1 cellular context compared by ENCODE assay signal in the genomic region with DNA sequence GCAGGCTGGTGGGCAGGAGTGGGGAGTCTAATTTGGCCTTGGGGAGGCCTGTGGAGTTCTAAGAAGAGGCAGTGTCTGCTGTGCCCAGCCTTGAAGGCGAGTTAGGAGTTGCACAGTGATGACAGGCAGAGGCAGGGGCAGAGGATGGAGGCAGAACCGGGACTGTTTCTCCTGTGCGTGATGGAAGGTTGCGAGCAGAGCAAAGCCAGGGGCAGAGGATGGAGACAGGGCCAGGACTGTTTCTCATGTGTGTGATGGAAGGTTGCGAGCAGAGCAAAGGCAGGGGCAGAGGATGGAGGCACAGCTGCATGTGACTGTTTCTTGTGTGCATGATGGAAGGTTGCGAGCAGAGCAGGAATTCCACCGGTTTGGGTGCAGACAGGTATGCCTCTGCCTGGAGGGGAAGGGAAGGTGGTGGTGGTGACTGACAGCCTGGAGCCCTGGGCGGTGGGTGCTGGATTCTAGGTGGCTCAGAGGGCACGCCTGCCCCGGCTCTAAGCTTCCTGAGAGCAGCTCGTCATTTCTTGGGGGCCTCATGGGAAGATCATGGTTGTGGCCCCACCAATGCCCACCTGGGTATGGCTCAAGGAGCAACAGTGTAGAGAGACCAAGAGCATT.
TF ChIP-seq lines count a peak whose summit lies in the region.

No MANE protein-coding gene starts in this region.

TF ChIP-seq in H1, 55 proteins besides CTCF, POLR2A, EP300 and RAD21:
- 0 out of 2 replicates have a peak, but pooled peaks have one; percentile 8 for TF ChIP-seq POLR2AphosphoS5 (IDR thresholded peaks at IDR 0.05; ENCODE audit: low read depth, low read length)
- TF ChIP-seq, protein P1, sequence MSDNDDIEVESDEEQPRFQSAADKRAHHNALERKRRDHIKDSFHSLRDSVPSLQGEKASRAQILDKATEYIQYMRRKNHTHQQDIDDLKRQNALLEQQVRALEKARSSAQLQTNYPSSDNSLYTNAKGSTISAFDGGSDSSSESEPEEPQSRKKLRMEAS (IDR thresholded peaks at IDR 0.05), result no peak
